Comparison of ENCODE assay signal across 1 cellular context in genomic region chr7:151244871-151245346, GRCh38.
TF ChIP-seq lines count a peak whose summit lies in the region.

No MANE protein-coding gene starts in this region.

TF ChIP-seq in HEK293, 187 proteins besides CTCF, POLR2A, EP300 and RAD21 (continued from another document):
- no peak for TF ChIP-seq ZNF449 (tag by site-specific recombination; IDR thresholded peaks at IDR 0.05)
- no peak for TF ChIP-seq ZNF704 (tag by site-specific recombination; IDR thresholded peaks at IDR 0.05)
- TF ChIP-seq KLF16 (tag by site-specific recombination; IDR thresholded peaks at IDR 0.05) = no peak
